15 cellular contexts compared by ENCODE assay signal in genomic region chr7:47477191-47478016, GRCh38.
DNase-seq lines count a peak whose midpoint lies in the region; TF ChIP-seq lines count a peak whose summit lies in the region.
"Had no signal": no experiment of that assay in that cellular context is flagged by ENCODE, and none has a peak within 500 bp of the region (broad histone marks: within the 10 kb centered on the region; RNA-seq: fewer than 3 reads in every experiment).

No MANE protein-coding gene starts in this region.

- TF ChIP-seq CTCF in hepatocyte (IDR thresholded peaks at IDR 0.05; ENCODE audit: poor library complexity): no peak
- no peak for TF ChIP-seq CTCF in breast epithelium (IDR thresholded peaks at IDR 0.05)

- H3K27ac ChIP-seq in hepatocyte (no peak overlapping the region), breast epithelium (peak overlapping the region in 1 of 2 donors; percentile 88)
- H3K27ac ChIP-seq: esophagus squamous epithelium had no signal

- H3K9me3 Mint-ChIP-seq in dendritic cell treated with granulocyte-macrophage colony-stimulating factor and Interleukin-4, amounts not matched to agents 40 ng/mL and 50 ng/mL, for 4 days: no peaks in the 10 kb centered on the region
- H3K9me3 Mint-ChIP-seq in T-helper 2 cell treated with Interferon-gamma antibody and Interleukin-4, amounts not matched to agents 5 μg/mL and 100 μg/mL, for 36 hours: no peaks in the 10 kb centered on the region
- H3K9me3 Mint-ChIP-seq: CD8-positive, alpha-beta T cell had no signal

- no peak overlapping the region for H2AFZ ChIP-seq in hepatocyte

- no peaks in the 10 kb centered on the region for H4K20me1 ChIP-seq in hepatocyte (ENCODE audit: insufficient read depth, poor library complexity, severe bottlenecking)

- peaks cover 31% of the 10 kb centered on the region for H3K36me3 Mint-ChIP-seq in dendritic cell treated with granulocyte-macrophage colony-stimulating factor and Interleukin-4, amounts not matched to agents 40 ng/mL and 50 ng/mL, for 4 days (ENCODE audit: low read depth)
- no peaks in the 10 kb centered on the region for H3K36me3 Mint-ChIP-seq in T-helper 2 cell treated with Interferon-gamma antibody and Interleukin-4, amounts not matched to agents 5 μg/mL and 100 μg/mL, for 36 hours (ENCODE audit: low read depth)
- H3K36me3 Mint-ChIP-seq: CD8-positive, alpha-beta T cell; naive thymus-derived CD4-positive, alpha-beta T cell had no signal

- H3K4me3 Mint-ChIP-seq in dendritic cell treated with granulocyte-macrophage colony-stimulating factor and Interleukin-4, amounts not matched to agents 40 ng/mL and 50 ng/mL, for 4 days: peak overlapping the region; percentile 25
- H3K4me3 Mint-ChIP-seq in T-helper 2 cell treated with Interferon-gamma antibody and Interleukin-4, amounts not matched to agents 5 μg/mL and 100 μg/mL, for 36 hours: no peak overlapping the region
- H3K4me3 Mint-ChIP-seq: CD8-positive, alpha-beta T cell; naive thymus-derived CD4-positive, alpha-beta T cell had no signal

- H3K27me3 Mint-ChIP-seq in dendritic cell treated with granulocyte-macrophage colony-stimulating factor and Interleukin-4, amounts not matched to agents 40 ng/mL and 50 ng/mL, for 4 days: no peaks in the 10 kb centered on the region
- no peaks in the 10 kb centered on the region for H3K27me3 Mint-ChIP-seq in T-helper 2 cell treated with Interferon-gamma antibody and Interleukin-4, amounts not matched to agents 5 μg/mL and 100 μg/mL, for 36 hours (ENCODE audit: low read depth)

- H3K4me2 ChIP-seq in skeletal muscle satellite cell (ENCODE audit: low read length) (peak overlapping the region; percentile 18), hepatocyte (no peak overlapping the region)

- H3K27me3 ChIP-seq in skeletal muscle satellite cell (ENCODE audit: control insufficient read depth, insufficient read depth, low read length) (no peaks in the 10 kb centered on the region), hepatocyte (no peaks in the 10 kb centered on the region), breast epithelium (no peaks in the 10 kb centered on the region)
- H3K27me3 ChIP-seq: esophagus squamous epithelium had no signal

- H3K4me3 ChIP-seq in skeletal muscle satellite cell (ENCODE audit: low read length) (no peak overlapping the region), hepatocyte (no peak overlapping the region), breast epithelium (no peak overlapping the region)
- H3K4me3 ChIP-seq: esophagus squamous epithelium had no signal

- 90% methylated on average over 8 of the region's 8 CpGs for WGBS in hepatocyte (ENCODE audit: low lambda C conversion rate, missing lambda C conversion rate)

- no peaks in the 10 kb centered on the region for H3K9me2 ChIP-seq in hepatocyte (replicated peaks; ENCODE audit: insufficient read depth)

- intact Hi-C loops in dendritic cell treated with granulocyte-macrophage colony-stimulating factor and Interleukin-4, amounts not matched to agents 40 ng/mL and 50 ng/mL, for 4 days (cut with micrococcal nuclease): no loop called here
- intact Hi-C loops in breast epithelium (cut with DNase I; ENCODE audit: low total_unique reads): no loop called here

- H3K9me3 ChIP-seq in skeletal muscle satellite cell (replicated peaks; ENCODE audit: low read length) (no peaks in the 10 kb centered on the region), hepatocyte (ENCODE audit: low read depth) (no peaks in the 10 kb centered on the region), breast epithelium (no peaks in the 10 kb centered on the region)
- H3K9me3 ChIP-seq: esophagus squamous epithelium had no signal

- H3K36me3 ChIP-seq in skeletal muscle satellite cell (ENCODE audit: insufficient read depth, low read length) (no peaks in the 10 kb centered on the region), hepatocyte (replicated peaks; ENCODE audit: insufficient read depth, low read depth) (no peaks in the 10 kb centered on the region), breast epithelium (no peaks in the 10 kb centered on the region)
- H3K36me3 ChIP-seq: esophagus squamous epithelium had no signal

- peaks cover 93% of the 10 kb centered on the region for H3K79me2 ChIP-seq in hepatocyte

- peaks cover 67% of the 10 kb centered on the region for H3K4me1 Mint-ChIP-seq in dendritic cell treated with granulocyte-macrophage colony-stimulating factor and Interleukin-4, amounts not matched to agents 40 ng/mL and 50 ng/mL, for 4 days (ENCODE audit: low read depth)
- peaks cover 5% of the 10 kb centered on the region for H3K4me1 Mint-ChIP-seq in T-helper 2 cell treated with Interferon-gamma antibody and Interleukin-4, amounts not matched to agents 5 μg/mL and 100 μg/mL, for 36 hours (ENCODE audit: low read depth)

- peak in 2 of 3 experiments; percentile 59 to 72 for DNase-seq in NCI-H1417 (lab: John Stamatoyannopoulos, UW)
- no peak for DNase-seq in NCI-H1417 treated with DMSO at 0.1 percent for 48 hours (lab: John Stamatoyannopoulos, UW)
- peak; percentile 63 for DNase-seq in NCI-H2171 treated with DMSO at 0.1 percent for 48 hours (lab: John Stamatoyannopoulos, UW)
- no peak for DNase-seq in hepatocyte (ENCODE audit: low spot score)
- no peak for DNase-seq in T-helper 2 cell treated with Interferon-gamma antibody and Interleukin-4, amounts not matched to agents 5 μg/mL and 100 μg/mL, for 36 hours (ENCODE audit: low spot score)
- DNase-seq in breast epithelium (ENCODE audit: low spot score in 2 of 2): no peak
- DNase-seq: 8988T; activated CD4-positive, alpha-beta T cell treated with anti-CD3 and anti-CD28 coated beads, Interleukin-2, amount 50 U/mL, for 48 hours; CD8-positive, alpha-beta T cell; esophagus squamous epithelium; naive thymus-derived CD4-positive, alpha-beta T cell; NCI-H524 treated with DMSO at 0.1 percent for 48 hours; stimulated activated CD4-positive, alpha-beta T cell treated with anti-CD3 and anti-CD28 coated beads, Interleukin-4, amount 100 ng/mL, for 24 hours had no signal

- H3K27ac Mint-ChIP-seq in dendritic cell treated with granulocyte-macrophage colony-stimulating factor and Interleukin-4, amounts not matched to agents 40 ng/mL and 50 ng/mL, for 4 days: peak overlapping the region; percentile 9
- no peak overlapping the region for H3K27ac Mint-ChIP-seq in T-helper 2 cell treated with Interferon-gamma antibody and Interleukin-4, amounts not matched to agents 5 μg/mL and 100 μg/mL, for 36 hours
- H3K27ac Mint-ChIP-seq: CD8-positive, alpha-beta T cell; naive thymus-derived CD4-positive, alpha-beta T cell had no signal

- no peak for TF ChIP-seq POLR2A in breast epithelium (IDR thresholded peaks at IDR 0.05)

- H3K4me1 ChIP-seq in skeletal muscle satellite cell (ENCODE audit: control insufficient read depth, insufficient read depth, low read length) (peaks cover 55% of the 10 kb centered on the region), hepatocyte (ENCODE audit: insufficient read depth) (peaks cover 61% of the 10 kb centered on the region), breast epithelium (peaks cover 5 to 7% of the 10 kb centered on the region in 2 donors)

- peak overlapping the region; percentile 27 for H3K9ac ChIP-seq in skeletal muscle satellite cell (ENCODE audit: low read depth, low read length)

Comparison
In these comparisons a context has a peak if more than half of its experiments do, and no peak if none do; other contexts are left out.
1. DNase-seq: peak in NCI-H1417 (2 of 3) and NCI-H2171 treated with DMSO at 0.1 percent for 48 hours (single experiment); none in NCI-H1417 treated with DMSO at 0.1 percent for 48 hours (single experiment), hepatocyte (single experiment), T-helper 2 cell treated with Interferon-gamma antibody and Interleukin-4, amounts not matched to agents 5 μg/mL and 100 μg/mL, for 36 hours (single experiment) and breast epithelium (0 of 2).